ENCODE assay signal across 8 cellular contexts in the genomic region with DNA sequence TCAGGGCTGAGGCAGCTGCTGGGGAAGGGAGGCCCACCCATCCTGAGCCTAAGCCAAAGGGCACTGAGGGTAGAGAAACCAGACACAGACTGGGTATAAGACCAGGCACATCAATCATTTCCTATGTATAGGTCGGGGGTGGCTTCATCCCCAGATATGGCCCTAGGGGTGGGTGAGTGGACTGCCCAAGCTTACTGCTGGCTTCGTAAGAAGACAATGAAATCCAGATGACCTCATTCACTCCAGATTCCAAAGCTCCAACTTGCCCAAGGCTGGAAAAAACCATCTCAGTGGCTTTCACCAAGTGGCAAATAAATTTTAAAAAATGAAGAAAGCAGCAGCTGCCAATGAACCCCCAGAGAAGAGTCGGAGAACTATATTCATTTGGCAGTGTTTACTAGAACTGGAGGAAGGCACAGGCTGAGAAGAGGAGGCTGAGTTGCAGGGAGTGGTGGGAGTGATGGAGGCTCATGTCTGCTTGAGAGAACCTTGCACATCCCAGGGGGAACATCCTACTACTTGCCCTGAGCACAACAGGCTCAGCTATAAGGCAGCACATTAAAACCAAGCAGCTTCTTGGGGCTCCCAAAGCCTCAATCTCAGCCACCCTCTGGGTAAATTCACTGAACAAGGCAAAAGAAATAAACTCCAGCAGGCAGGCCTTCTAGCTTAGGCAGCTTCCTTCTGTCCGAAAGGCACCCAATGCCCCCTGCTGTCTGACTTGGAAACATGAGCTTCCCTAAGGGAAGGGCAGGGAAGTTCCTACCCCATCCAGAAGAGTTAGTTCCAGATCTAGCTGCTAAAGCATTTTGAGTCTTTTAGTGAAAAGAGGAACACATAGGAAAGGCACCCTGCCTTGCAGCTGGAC. TPM values are rescaled to one million over a fixed set of nuclear protein-coding genes. Genes with fewer than 3 reads are reported as not detected.
DNase-seq lines count a peak whose midpoint lies in the region; ATAC-seq and TF ChIP-seq lines count a peak whose summit lies in the region.

No MANE protein-coding gene starts in this region.

- ATAC-seq in DND-41 (ENCODE audit: insufficient read depth, low read depth) (no peak), HG03097 (IDR thresholded peaks at IDR 0.05; ENCODE audit: low FRiP score, unreplicated experiment) (no peak), GM21423 (IDR thresholded peaks at IDR 0.05; ENCODE audit: unreplicated experiment) (no peak)
- no peak for ATAC-seq in central memory CD8-positive, alpha-beta T cell (replicated peaks; ENCODE audit: extremely low read depth, poor library complexity, severe bottlenecking)
- no peak for ATAC-seq in effector memory CD8-positive, alpha-beta T cell (replicated peaks)

- no peaks in the 10 kb centered on the region for H3K9me3 ChIP-seq in DND-41 (ENCODE audit: insufficient read depth, low read length, severe bottlenecking)
- no peaks in the 10 kb centered on the region for H3K9me3 ChIP-seq in liver (ENCODE audit: control insufficient read depth in 4 of 4, low read length in 3 of 4)
- no peaks in the 10 kb centered on the region for H3K9me3 ChIP-seq in tibial artery

- H3K27ac Mint-ChIP-seq in central memory CD8-positive, alpha-beta T cell (ENCODE audit: low read depth) = peak overlapping the region; percentile 79
- H3K27ac Mint-ChIP-seq in effector memory CD8-positive, alpha-beta T cell = peak overlapping the region in 1 of 2 donors; percentile 74

- WGBS in liver = 84% methylated on average over 4 of the region's 4 CpGs

- no peak for DNase-seq in DND-41
- DNase-seq in NCI-H2107 (lab: John Stamatoyannopoulos, UW) = peak; percentile 28
- DNase-seq in central memory CD8-positive, alpha-beta T cell (ENCODE audit: low spot score in 2 of 2) = no peak
- DNase-seq in tibial artery = peak; percentile 55 to 78
- DNase-seq in effector memory CD8-positive, alpha-beta T cell = no peak

- intact Hi-C loops in tibial artery (cut with DNase I; ENCODE audit: low total_unique reads) = loop anchor here (5.0 kb wide), 1 partner anchor 117 kb away; no protein-coding TSS in a partner anchor

- no peak overlapping the region for H2AFZ ChIP-seq in DND-41 (ENCODE audit: low read depth, low read length)

- H3K4me3 Mint-ChIP-seq in central memory CD8-positive, alpha-beta T cell = no peak overlapping the region
- H3K4me3 Mint-ChIP-seq in effector memory CD8-positive, alpha-beta T cell = no peak overlapping the region

- TF ChIP-seq RAD21 in liver (IDR thresholded peaks at IDR 0.05) = peak; percentile 67 to 74

- peaks cover 100% of the 10 kb centered on the region for H3K36me3 ChIP-seq in DND-41 (ENCODE audit: insufficient read depth, low read length)
- peaks cover 16 to 87% (median 75%) of the 10 kb centered on the region in 4 donors for H3K36me3 ChIP-seq in liver (ENCODE audit: control insufficient read depth in 4 of 4, insufficient read depth in 3 of 4, low read depth in 1 of 4, low read length in 3 of 4)
- peaks cover 54 to 91% (median 74%) of the 10 kb centered on the region in 3 donors for H3K36me3 ChIP-seq in tibial artery

- H3K4me1 ChIP-seq in DND-41 (ENCODE audit: insufficient read depth, low read length) (no peaks in the 10 kb centered on the region), liver (ENCODE audit: control insufficient read depth in 4 of 4, insufficient read depth in 4 of 4, low read length in 3 of 4) (peaks cover 0 to 20% (median 14%) of the 10 kb centered on the region in 4 donors), tibial artery (peaks cover 0 to 34% (median 25%) of the 10 kb centered on the region in 4 donors)

- H3K27ac ChIP-seq in DND-41 (ENCODE audit: low read length) (no peak overlapping the region), liver (ENCODE audit: low read depth in 1 of 2, low read length in 2 of 2) (no peak overlapping the region), tibial artery (peak overlapping the region; percentile 61 to 81)

- no peak overlapping the region for H3K4me3 ChIP-seq in DND-41 (ENCODE audit: low read depth in 1 of 2, low read length in 2 of 2)
- no peak overlapping the region for H3K4me3 ChIP-seq in liver (ENCODE audit: low read depth in 1 of 3, low read length in 3 of 3)
- H3K4me3 ChIP-seq in tibial artery = no peak overlapping the region

- no peak overlapping the region for H3K4me2 ChIP-seq in DND-41 (ENCODE audit: insufficient read depth, low read length)

- H4K20me1 ChIP-seq in DND-41 (ENCODE audit: insufficient read depth, low read length) = no peaks in the 10 kb centered on the region

- H3K27me3 ChIP-seq in DND-41 (ENCODE audit: insufficient read depth, low read length, poor library complexity) (no peaks in the 10 kb centered on the region), liver (ENCODE audit: control insufficient read depth in 4 of 4, insufficient read depth in 4 of 4, low read length in 3 of 4) (no peaks in the 10 kb centered on the region), tibial artery (no peaks in the 10 kb centered on the region)

- H3K79me2 ChIP-seq in DND-41 (ENCODE audit: insufficient read depth, low read length) = no peaks in the 10 kb centered on the region

- no peaks in the 10 kb centered on the region for H3K4me1 Mint-ChIP-seq in central memory CD8-positive, alpha-beta T cell
- H3K4me1 Mint-ChIP-seq in effector memory CD8-positive, alpha-beta T cell (ENCODE audit: low read depth in 2 of 2) = no peaks in the 10 kb centered on the region

- H3K36me3 Mint-ChIP-seq in central memory CD8-positive, alpha-beta T cell (ENCODE audit: insufficient read depth) = peaks cover 43% of the 10 kb centered on the region
- H3K36me3 Mint-ChIP-seq in effector memory CD8-positive, alpha-beta T cell (ENCODE audit: insufficient read depth) = peaks cover 58% of the 10 kb centered on the region

- TF ChIP-seq CTCF in DND-41 (IDR thresholded peaks at IDR 0.05; ENCODE audit: borderline replicate concordance, extremely low read depth, low read length, poor library complexity, severe bottlenecking) (peak; percentile 24), liver (IDR thresholded peaks at IDR 0.05; ENCODE audit: low read depth, low read length, missing input control) (peak; percentile 35), tibial artery (IDR thresholded peaks at IDR 0.05) (peak; percentile 71 to 76)

- no peaks in the 10 kb centered on the region for H3K9me3 Mint-ChIP-seq in central memory CD8-positive, alpha-beta T cell
- no peaks in the 10 kb centered on the region for H3K9me3 Mint-ChIP-seq in effector memory CD8-positive, alpha-beta T cell

- H3K27me3 Mint-ChIP-seq in central memory CD8-positive, alpha-beta T cell = no peaks in the 10 kb centered on the region
- no peaks in the 10 kb centered on the region for H3K27me3 Mint-ChIP-seq in effector memory CD8-positive, alpha-beta T cell

- H3K9ac ChIP-seq in DND-41 (ENCODE audit: low read depth, low read length) (no peak overlapping the region), liver (ENCODE audit: low read depth in 1 of 2, low read length in 2 of 2) (no peak overlapping the region)

TF ChIP-seq in liver, 16 proteins besides CTCF, POLR2A, EP300 and RAD21 (continues in another document):
- no peak for TF ChIP-seq FOXA1 (IDR thresholded peaks at IDR 0.05)
- no peak for TF ChIP-seq JUND (IDR thresholded peaks at IDR 0.05)
- TF ChIP-seq, protein P1, sequence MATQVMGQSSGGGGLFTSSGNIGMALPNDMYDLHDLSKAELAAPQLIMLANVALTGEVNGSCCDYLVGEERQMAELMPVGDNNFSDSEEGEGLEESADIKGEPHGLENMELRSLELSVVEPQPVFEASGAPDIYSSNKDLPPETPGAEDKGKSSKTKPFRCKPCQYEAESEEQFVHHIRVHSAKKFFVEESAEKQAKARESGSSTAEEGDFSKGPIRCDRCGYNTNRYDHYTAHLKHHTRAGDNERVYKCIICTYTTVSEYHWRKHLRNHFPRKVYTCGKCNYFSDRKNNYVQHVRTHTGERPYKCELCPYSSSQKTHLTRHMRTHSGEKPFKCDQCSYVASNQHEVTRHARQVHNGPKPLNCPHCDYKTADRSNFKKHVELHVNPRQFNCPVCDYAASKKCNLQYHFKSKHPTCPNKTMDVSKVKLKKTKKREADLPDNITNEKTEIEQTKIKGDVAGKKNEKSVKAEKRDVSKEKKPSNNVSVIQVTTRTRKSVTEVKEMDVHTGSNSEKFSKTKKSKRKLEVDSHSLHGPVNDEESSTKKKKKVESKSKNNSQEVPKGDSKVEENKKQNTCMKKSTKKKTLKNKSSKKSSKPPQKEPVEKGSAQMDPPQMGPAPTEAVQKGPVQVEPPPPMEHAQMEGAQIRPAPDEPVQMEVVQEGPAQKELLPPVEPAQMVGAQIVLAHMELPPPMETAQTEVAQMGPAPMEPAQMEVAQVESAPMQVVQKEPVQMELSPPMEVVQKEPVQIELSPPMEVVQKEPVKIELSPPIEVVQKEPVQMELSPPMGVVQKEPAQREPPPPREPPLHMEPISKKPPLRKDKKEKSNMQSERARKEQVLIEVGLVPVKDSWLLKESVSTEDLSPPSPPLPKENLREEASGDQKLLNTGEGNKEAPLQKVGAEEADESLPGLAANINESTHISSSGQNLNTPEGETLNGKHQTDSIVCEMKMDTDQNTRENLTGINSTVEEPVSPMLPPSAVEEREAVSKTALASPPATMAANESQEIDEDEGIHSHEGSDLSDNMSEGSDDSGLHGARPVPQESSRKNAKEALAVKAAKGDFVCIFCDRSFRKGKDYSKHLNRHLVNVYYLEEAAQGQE (IDR thresholded peaks at IDR 0.05) = no peak
- TF ChIP-seq, protein P2, sequence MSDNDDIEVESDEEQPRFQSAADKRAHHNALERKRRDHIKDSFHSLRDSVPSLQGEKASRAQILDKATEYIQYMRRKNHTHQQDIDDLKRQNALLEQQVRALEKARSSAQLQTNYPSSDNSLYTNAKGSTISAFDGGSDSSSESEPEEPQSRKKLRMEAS (IDR thresholded peaks at IDR 0.05) = no peak
- TF ChIP-seq TAF1 (conservative IDR thresholded peaks at IDR 0.05) = no peak
- TF ChIP-seq, protein P3, sequence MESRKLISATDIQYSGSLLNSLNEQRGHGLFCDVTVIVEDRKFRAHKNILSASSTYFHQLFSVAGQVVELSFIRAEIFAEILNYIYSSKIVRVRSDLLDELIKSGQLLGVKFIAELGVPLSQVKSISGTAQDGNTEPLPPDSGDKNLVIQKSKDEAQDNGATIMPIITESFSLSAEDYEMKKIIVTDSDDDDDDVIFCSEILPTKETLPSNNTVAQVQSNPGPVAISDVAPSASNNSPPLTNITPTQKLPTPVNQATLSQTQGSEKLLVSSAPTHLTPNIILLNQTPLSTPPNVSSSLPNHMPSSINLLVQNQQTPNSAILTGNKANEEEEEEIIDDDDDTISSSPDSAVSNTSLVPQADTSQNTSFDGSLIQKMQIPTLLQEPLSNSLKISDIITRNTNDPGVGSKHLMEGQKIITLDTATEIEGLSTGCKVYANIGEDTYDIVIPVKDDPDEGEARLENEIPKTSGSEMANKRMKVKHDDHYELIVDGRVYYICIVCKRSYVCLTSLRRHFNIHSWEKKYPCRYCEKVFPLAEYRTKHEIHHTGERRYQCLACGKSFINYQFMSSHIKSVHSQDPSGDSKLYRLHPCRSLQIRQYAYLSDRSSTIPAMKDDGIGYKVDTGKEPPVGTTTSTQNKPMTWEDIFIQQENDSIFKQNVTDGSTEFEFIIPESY (IDR thresholded peaks at IDR 0.05) = no peak
- TF ChIP-seq GABPA (IDR thresholded peaks at IDR 0.05 in 1 of 2, conservative IDR thresholded peaks at IDR 0.05 in 1 of 2) = no peak

RNA-seq across cellular contexts. Expression of a gene that starts 14.1 kb away (rescaled TPM):
- 10 to 100 TPM; 10.3 to 11.9 TPM for total RNA-seq in liver
- polyA plus RNA-seq in liver = 10 to 100 TPM in 1 of 2 donors, 1 to 10 TPM in 1; 8.1 to 44.5 TPM

RNA-seq across cellular contexts. Expression of a gene that starts 28.9 kb away (rescaled TPM):
- not detected for total RNA-seq in liver
- not detected for polyA plus RNA-seq in liver

RNA-seq across cellular contexts. Expression of a gene that starts 43.1 kb away (rescaled TPM):
- total RNA-seq in liver = 100 to 1,000 TPM in 1 of 2 donors, 10 to 100 TPM in 1; 80.3 to 199 TPM
- 100 to 1,000 TPM in 1 of 2 donors, 10 to 100 TPM in 1; 84.5 to 120 TPM for polyA plus RNA-seq in liver

Comparison
In these comparisons a context has a peak if more than half of its experiments do, and no peak if none do; other contexts are left out.
1. DNase-seq: peak in NCI-H2107 (single experiment) and tibial artery (2 of 2); none in DND-41 (single experiment), central memory CD8-positive, alpha-beta T cell (0 of 2) and effector memory CD8-positive, alpha-beta T cell (0 of 3).
2. H3K27ac ChIP-seq: peak in tibial artery (2 of 2); none in DND-41 (single experiment) and liver (0 of 2).
3. Peak in every context shown above with its lines, with median percentiles within 50 percentile points of each other: CTCF ChIP-seq.